Comparison of ENCODE assay signal across 8 cellular contexts in the genomic region with DNA sequence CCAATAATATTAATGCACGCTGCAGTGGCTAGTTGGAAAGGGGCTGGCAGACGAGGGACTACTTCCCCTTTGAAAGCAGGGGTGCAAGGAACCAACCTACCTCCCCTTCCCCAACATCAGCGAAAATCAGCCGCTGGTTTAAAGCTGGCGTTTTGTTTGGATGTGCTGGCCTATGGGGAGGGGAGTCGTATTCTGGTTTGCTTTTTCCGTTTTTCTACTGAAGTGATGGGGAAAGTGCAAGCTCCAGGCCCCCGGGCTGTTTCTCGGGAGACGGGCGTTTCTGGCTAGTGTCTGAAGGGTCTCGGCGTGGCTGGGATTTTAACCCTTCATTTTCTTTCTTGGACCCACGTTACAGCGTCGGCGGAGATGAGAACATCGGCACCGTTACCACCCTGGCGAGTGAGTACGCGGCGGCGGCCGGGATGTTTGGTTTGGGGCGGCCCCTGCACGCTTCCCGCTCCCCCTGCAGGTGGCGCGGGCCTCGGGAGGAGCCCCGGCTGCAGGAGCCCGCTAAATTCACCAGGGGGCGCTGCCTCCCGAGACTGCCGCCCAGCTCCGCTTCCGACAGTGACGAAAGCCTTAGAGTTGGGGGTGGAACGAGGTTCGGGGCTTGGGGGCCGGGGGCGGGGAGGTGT.
DNase-seq lines count a peak whose midpoint lies in the region; ATAC-seq and TF ChIP-seq lines count a peak whose summit lies in the region.

No MANE protein-coding gene starts in this region.

- DNase-seq in AML-193 (lab: John Stamatoyannopoulos, UW) = peak; percentile 74 to 75
- peak; percentile 38 for DNase-seq in NCI-H446 treated with DMSO at 0.1 percent for 48 hours (lab: John Stamatoyannopoulos, UW)
- DNase-seq in activated CD4-positive, alpha-beta T cell treated with anti-CD3 and anti-CD28 coated beads for 36 hours = peak; percentile 96
- no peak for DNase-seq in chondrocyte (ENCODE audit: low spot score)
- peak; percentile 85 for DNase-seq in kidney tubule cell (ENCODE audit: low spot score)
- DNase-seq in stimulated activated CD4-positive, alpha-beta T cell treated with anti-CD3 and anti-CD28 coated beads, Interleukin-1b, Interleukin-23, amount 100 ng/mL, for 1 hour (ENCODE audit: low read depth in 2 of 2) = peak; percentile 79 to 86

- no peaks in the 10 kb centered on the region for H3K9me3 Mint-ChIP-seq in activated CD4-positive, alpha-beta T cell treated with anti-CD3 and anti-CD28 coated beads for 36 hours (ENCODE audit: low read depth)
- H3K9me3 Mint-ChIP-seq in chondrocyte (ENCODE audit: low read depth) = peaks cover 7% of the 10 kb centered on the region

- peaks cover 18% of the 10 kb centered on the region for H3K4me1 Mint-ChIP-seq in activated CD4-positive, alpha-beta T cell treated with anti-CD3 and anti-CD28 coated beads for 36 hours
- peaks cover 25% of the 10 kb centered on the region for H3K4me1 Mint-ChIP-seq in chondrocyte (ENCODE audit: low read depth)

- H3K27ac Mint-ChIP-seq in activated CD4-positive, alpha-beta T cell treated with anti-CD3 and anti-CD28 coated beads for 36 hours = peak overlapping the region; percentile 87
- H3K27ac Mint-ChIP-seq in chondrocyte (ENCODE audit: unreplicated experiment) = peak overlapping the region; percentile 95

- CTCF ChIA-PET in activated CD4-positive, alpha-beta T cell treated with anti-CD3 and anti-CD28 coated beads for 36 hours (lab: Charles Lee) = interaction anchor here (0.6 to 2.5 kb wide), 44 partner anchors 8 to 863 kb away, joined by 3 to 25 read pairs (median 4); partner anchors contain the start of genes PPP1CB and TRMT61B

- peak overlapping the region; percentile 81 for H3K4me3 Mint-ChIP-seq in activated CD4-positive, alpha-beta T cell treated with anti-CD3 and anti-CD28 coated beads for 36 hours
- H3K4me3 Mint-ChIP-seq in chondrocyte (ENCODE audit: unreplicated experiment) = peak overlapping the region; percentile 89

- intact Hi-C loops in activated CD4-positive, alpha-beta T cell treated with anti-CD3 and anti-CD28 coated beads for 36 hours (cut with DNase I, micrococcal nuclease) = loop anchor here (1.0 to 5.0 kb wide), 12 partner anchors 18 to 630 kb away; partner anchors contain the start of genes SPDYA (in 2 of the 2), PPP1CB (in 1 of the 2), TRMT61B (in 1 of the 2) and WDR43 (in 1 of the 2)

- POLR2A ChIA-PET in activated CD4-positive, alpha-beta T cell treated with anti-CD3 and anti-CD28 coated beads for 36 hours (lab: Charles Lee) = interaction anchor here (0.6 to 1.5 kb wide), 2 partner anchors 49 to 185 kb away, joined by 3 to 4 read pairs; partner anchors contain the start of gene PPP1CB

- H3K36me3 Mint-ChIP-seq in activated CD4-positive, alpha-beta T cell treated with anti-CD3 and anti-CD28 coated beads for 36 hours (ENCODE audit: low read depth) = no peaks in the 10 kb centered on the region
- peaks cover 3% of the 10 kb centered on the region for H3K36me3 Mint-ChIP-seq in chondrocyte (ENCODE audit: low read depth)

- H3K27me3 Mint-ChIP-seq in activated CD4-positive, alpha-beta T cell treated with anti-CD3 and anti-CD28 coated beads for 36 hours = peaks cover 2% of the 10 kb centered on the region
- H3K27me3 Mint-ChIP-seq in chondrocyte (ENCODE audit: low read depth) = no peaks in the 10 kb centered on the region

- ATAC-seq in GM19043 (IDR thresholded peaks at IDR 0.05; ENCODE audit: low read depth, unreplicated experiment) = peak; percentile 94
- ATAC-seq in HG03354 (IDR thresholded peaks at IDR 0.05; ENCODE audit: poor library complexity, severe bottlenecking, unreplicated experiment) = peak; percentile 97
- peak; percentile 99 for ATAC-seq in activated CD4-positive, alpha-beta T cell treated with anti-CD3 and anti-CD28 coated beads for 36 hours

- TF ChIP-seq CTCF in chondrocyte (IDR thresholded peaks at IDR 0.05) = peak; percentile 100
